Comparison of ENCODE assay signal across 11 cellular contexts in genomic region chr2:25421746-25422431, GRCh38.
DNase-seq lines count a peak whose midpoint lies in the region; ATAC-seq and TF ChIP-seq lines count a peak whose summit lies in the region.
"Had no signal": no experiment of that assay in that cellular context is flagged by ENCODE, and none has a peak within 500 bp of the region (broad histone marks: within the 10 kb centered on the region; RNA-seq: fewer than 3 reads in every experiment).

No MANE protein-coding gene starts in this region.

- intact Hi-C loops in Caco-2 (cut with micrococcal nuclease; ENCODE audit: unreplicated experiment) = loop anchor here (2.0 kb wide), 1 partner anchor 21 kb away; no protein-coding TSS in a partner anchor
- intact Hi-C loops in activated CD8-positive, alpha-beta T cell treated with anti-CD3 and anti-CD28 coated beads for 36 hours (cut with micrococcal nuclease) = no loop called here

- H3K27ac ChIP-seq in RWPE1 = no peak overlapping the region
- H3K27ac ChIP-seq: psoas muscle had no signal

- no peak for TF ChIP-seq CTCF in Caco-2 (IDR thresholded peaks at IDR 0.05; ENCODE audit: insufficient read depth in 1 of 2, low read depth in 1 of 2, low read length in 1 of 2, severe bottlenecking in 1 of 2, unreplicated experiment in 1 of 2)
- TF ChIP-seq CTCF in activated CD8-positive, alpha-beta T cell treated with anti-CD3 and anti-CD28 coated beads for 36 hours (IDR thresholded peaks at IDR 0.05) = no peak
- TF ChIP-seq CTCF in RWPE1 (conservative IDR thresholded peaks at IDR 0.05; ENCODE audit: low read depth) = no peak

- CTCF ChIA-PET in Caco-2 (lab: Charles Lee) (no interaction called here), RWPE1 (lab: Yijun Ruan, JAX) (no interaction called here)
- CTCF ChIA-PET in activated CD8-positive, alpha-beta T cell treated with anti-CD3 and anti-CD28 coated beads for 36 hours (lab: Charles Lee) = no interaction called here

- DNase-seq in Caco-2 (peak; percentile 44 to 49), DMS79 (lab: John Stamatoyannopoulos, UW) (no peak), T1000 (lab: John Stamatoyannopoulos, UW) (no peak), RWPE1 (ENCODE audit: low spot score) (no peak)
- no peak for DNase-seq in activated naive CD8-positive, alpha-beta T cell treated with anti-CD3 and anti-CD28 coated beads, Interleukin-2, amount 50 U/mL, for 24 hours
- no peak for DNase-seq in activated CD8-positive, alpha-beta T cell treated with anti-CD3 and anti-CD28 coated beads for 36 hours
- DNase-seq: DND-41, NCI-H1930, psoas muscle had no signal

- no peak overlapping the region for H3K27ac Mint-ChIP-seq in Caco-2 (ENCODE audit: unreplicated experiment)
- H3K27ac Mint-ChIP-seq in activated naive CD8-positive, alpha-beta T cell treated with anti-CD3 and anti-CD28 coated beads, Interleukin-2, amount 50 U/mL, for 24 hours = peak overlapping the region; percentile 67
- no peak overlapping the region for H3K27ac Mint-ChIP-seq in activated CD8-positive, alpha-beta T cell treated with anti-CD3 and anti-CD28 coated beads for 36 hours

- H3K4me1 Mint-ChIP-seq in Caco-2 (ENCODE audit: low read depth, unreplicated experiment) = peaks cover 7% of the 10 kb centered on the region
- peaks cover 31% of the 10 kb centered on the region for H3K4me1 Mint-ChIP-seq in activated naive CD8-positive, alpha-beta T cell treated with anti-CD3 and anti-CD28 coated beads, Interleukin-2, amount 50 U/mL, for 24 hours
- peaks cover 14% of the 10 kb centered on the region for H3K4me1 Mint-ChIP-seq in activated CD8-positive, alpha-beta T cell treated with anti-CD3 and anti-CD28 coated beads for 36 hours (ENCODE audit: low read depth)

- peaks cover 5% of the 10 kb centered on the region for H3K36me3 Mint-ChIP-seq in Caco-2 (ENCODE audit: insufficient read depth, unreplicated experiment)
- H3K36me3 Mint-ChIP-seq in activated naive CD8-positive, alpha-beta T cell treated with anti-CD3 and anti-CD28 coated beads, Interleukin-2, amount 50 U/mL, for 24 hours (ENCODE audit: low read depth) = peaks cover 13% of the 10 kb centered on the region
- H3K36me3 Mint-ChIP-seq in activated CD8-positive, alpha-beta T cell treated with anti-CD3 and anti-CD28 coated beads for 36 hours (ENCODE audit: low read depth) = peaks cover 20% of the 10 kb centered on the region

- POLR2A ChIA-PET in Caco-2 (lab: Charles Lee) = no interaction called here
- POLR2A ChIA-PET in activated CD8-positive, alpha-beta T cell treated with anti-CD3 and anti-CD28 coated beads for 36 hours (lab: Charles Lee) = no interaction called here
- POLR2A ChIA-PET in RWPE1 (lab: Yijun Ruan, JAX; ENCODE audit: low non-redundant PET) = no interaction called here

- no peaks in the 10 kb centered on the region for H3K27me3 Mint-ChIP-seq in Caco-2 (ENCODE audit: insufficient read depth, unreplicated experiment)
- no peaks in the 10 kb centered on the region for H3K27me3 Mint-ChIP-seq in activated naive CD8-positive, alpha-beta T cell treated with anti-CD3 and anti-CD28 coated beads, Interleukin-2, amount 50 U/mL, for 24 hours
- no peaks in the 10 kb centered on the region for H3K27me3 Mint-ChIP-seq in activated CD8-positive, alpha-beta T cell treated with anti-CD3 and anti-CD28 coated beads for 36 hours

- no peaks in the 10 kb centered on the region for H3K36me3 ChIP-seq in Caco-2 (ENCODE audit: control insufficient read depth, insufficient read depth, low read length)

- H3K4me1 ChIP-seq in Caco-2 = peaks cover 10% of the 10 kb centered on the region; the same call in 1 of the 2 replicates
- H3K4me1 ChIP-seq: psoas muscle had no signal

- H3K27me3 ChIP-seq in Caco-2 (replicated peaks; ENCODE audit: control insufficient read depth, insufficient read depth, low read length) = no peaks in the 10 kb centered on the region

- H3K4me3 Mint-ChIP-seq in Caco-2 (ENCODE audit: unreplicated experiment) = no peak overlapping the region
- peak overlapping the region; percentile 24 for H3K4me3 Mint-ChIP-seq in activated naive CD8-positive, alpha-beta T cell treated with anti-CD3 and anti-CD28 coated beads, Interleukin-2, amount 50 U/mL, for 24 hours
- no peak overlapping the region for H3K4me3 Mint-ChIP-seq in activated CD8-positive, alpha-beta T cell treated with anti-CD3 and anti-CD28 coated beads for 36 hours

- H3K9me3 Mint-ChIP-seq in Caco-2 (ENCODE audit: unreplicated experiment) = peaks cover 9% of the 10 kb centered on the region
- peaks cover 10% of the 10 kb centered on the region for H3K9me3 Mint-ChIP-seq in activated naive CD8-positive, alpha-beta T cell treated with anti-CD3 and anti-CD28 coated beads, Interleukin-2, amount 50 U/mL, for 24 hours
- H3K9me3 Mint-ChIP-seq in activated CD8-positive, alpha-beta T cell treated with anti-CD3 and anti-CD28 coated beads for 36 hours = peaks cover 7% of the 10 kb centered on the region

- no peaks in the 10 kb centered on the region for H3K9me3 ChIP-seq in Caco-2
- H3K9me3 ChIP-seq: psoas muscle had no signal

- ATAC-seq in GM18873 (IDR thresholded peaks at IDR 0.05; ENCODE audit: low FRiP score, unreplicated experiment) (peak; percentile 37), HG03060 (IDR thresholded peaks at IDR 0.05; ENCODE audit: low read depth, unreplicated experiment) (peak; percentile 22)
- ATAC-seq in activated naive CD8-positive, alpha-beta T cell treated with anti-CD3 and anti-CD28 coated beads, Interleukin-2, amount 50 U/mL, for 24 hours = no peak
- no peak for ATAC-seq in activated CD8-positive, alpha-beta T cell treated with anti-CD3 and anti-CD28 coated beads for 36 hours
- ATAC-seq: psoas muscle had no signal

- no peak overlapping the region for H3K4me3 ChIP-seq in Caco-2 (ENCODE audit: low read depth, low read length)
- H3K4me3 ChIP-seq: psoas muscle had no signal

- BruUV-seq in Caco-2 (replicated peaks; lab: Mats Ljungman, UMichigan) = no TSS peak

Comparison
In these comparisons a context has a peak if more than half of its experiments do, and no peak if none do; other contexts are left out.
1. DNase-seq: peak in Caco-2 (2 of 2); none in activated naive CD8-positive, alpha-beta T cell treated with anti-CD3 and anti-CD28 coated beads, Interleukin-2, amount 50 U/mL, for 24 hours (single experiment), DMS79 (single experiment), T1000 (single experiment), activated CD8-positive, alpha-beta T cell treated with anti-CD3 and anti-CD28 coated beads for 36 hours (single experiment) and RWPE1 (single experiment).
2. ATAC-seq: peak in GM18873 (single experiment) and HG03060 (single experiment); none in activated naive CD8-positive, alpha-beta T cell treated with anti-CD3 and anti-CD28 coated beads, Interleukin-2, amount 50 U/mL, for 24 hours (single experiment) and activated CD8-positive, alpha-beta T cell treated with anti-CD3 and anti-CD28 coated beads for 36 hours (single experiment).